Comparison of ENCODE assay signal across 8 cellular contexts in the genomic region with DNA sequence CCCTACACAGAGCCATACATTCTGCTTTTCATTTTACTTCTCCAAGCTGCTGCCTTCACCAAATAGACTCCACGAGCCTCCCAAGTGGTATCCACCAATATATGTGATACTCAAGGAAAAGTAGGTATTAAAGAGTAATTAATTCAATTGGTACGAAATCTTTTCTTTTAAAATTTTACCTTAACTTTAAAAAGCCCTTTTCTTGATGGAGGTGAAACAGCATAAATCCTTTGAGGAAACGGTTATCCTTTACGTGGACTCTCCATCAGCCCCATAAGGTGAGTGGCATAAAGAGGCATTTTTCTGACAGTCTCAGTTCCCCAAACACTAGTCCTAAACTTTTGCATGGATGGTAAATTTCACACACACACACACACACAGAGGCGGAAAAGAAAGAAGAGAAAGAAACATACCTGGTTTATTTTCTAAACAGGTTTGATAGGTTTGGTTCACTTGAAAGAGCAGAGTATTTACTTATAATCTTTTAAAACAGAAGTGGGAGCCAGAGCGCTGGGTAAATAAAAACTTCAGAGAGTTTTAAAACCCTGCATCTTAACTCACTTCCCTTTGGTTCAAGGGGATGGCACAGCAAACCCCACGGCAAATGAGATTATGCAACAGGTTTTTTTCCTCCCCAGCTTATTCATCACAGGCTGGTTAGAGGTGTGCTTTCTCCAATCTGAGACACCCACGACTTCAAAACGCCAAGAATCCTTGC. TPM values are rescaled to one million over a fixed set of nuclear protein-coding genes. Genes with fewer than 3 reads are reported as not detected.
DNase-seq lines count a peak whose midpoint lies in the region; ATAC-seq, FAIRE-seq and TF ChIP-seq lines count a peak whose summit lies in the region.

No MANE protein-coding gene starts in this region.

- peak overlapping the region; percentile 100 for H3K27ac ChIP-seq in breast epithelium
- H3K27ac ChIP-seq in keratinocyte (ENCODE audit: control insufficient read depth, insufficient read depth, low read length): peak overlapping the region; percentile 95

- H3K9me1 ChIP-seq in keratinocyte (ENCODE audit: control insufficient read depth, extremely low read depth, insufficient read depth, low read length): no peaks in the 10 kb centered on the region

- no peak for ATAC-seq in HG03521 (IDR thresholded peaks at IDR 0.05; ENCODE audit: unreplicated experiment)

- DNase-seq in NCI-H1417 (lab: John Stamatoyannopoulos, UW): peak; percentile 38 to 84 (median 75)
- DNase-seq in NCI-H1417 treated with DMSO at 0.1 percent for 48 hours (lab: John Stamatoyannopoulos, UW): no peak
- peak; percentile 40 for DNase-seq in MG63
- peak; percentile 54 for DNase-seq in T-helper 22 cell (ENCODE audit: low read depth)
- DNase-seq in breast epithelium (ENCODE audit: low spot score in 2 of 2): peak in 1 of 2 donors; percentile 72
- peak; percentile 38 for DNase-seq in keratinocyte (ENCODE audit: low read depth, low spot score)
- peak; percentile 56 for DNase-seq in stimulated activated CD4-positive, alpha-beta T cell treated with anti-CD3 and anti-CD28 coated beads, Interleukin-15, amount 100 ng/mL, for 24 hours

- H3K9ac ChIP-seq in keratinocyte (ENCODE audit: control insufficient read depth, extremely low read depth, insufficient read depth, low read length): peak overlapping the region; percentile 100

- no peaks in the 10 kb centered on the region for H3K27me3 ChIP-seq in MG63
- no peaks in the 10 kb centered on the region for H3K27me3 ChIP-seq in breast epithelium
- no peaks in the 10 kb centered on the region for H3K27me3 ChIP-seq in keratinocyte (ENCODE audit: control insufficient read depth, extremely low read depth, insufficient read depth, low read length)

- H3K36me3 ChIP-seq in MG63 (no peaks in the 10 kb centered on the region), breast epithelium (no peaks in the 10 kb centered on the region), keratinocyte (ENCODE audit: control insufficient read depth in 2 of 2, extremely low read depth in 1 of 2, insufficient read depth in 2 of 2, low read length in 2 of 2) (peaks cover 0 to 2% of the 10 kb centered on the region in 2 experiments)

- H4K20me1 ChIP-seq in keratinocyte (ENCODE audit: control insufficient read depth, extremely low read depth, insufficient read depth, low read length): no peaks in the 10 kb centered on the region

- TF ChIP-seq CTCF in breast epithelium (IDR thresholded peaks at IDR 0.05) (no peak), keratinocyte (optimal IDR thresholded peaks at IDR 0.05 in 1 of 3, IDR thresholded peaks at IDR 0.05 in 1 of 3, conservative IDR thresholded peaks at IDR 0.05 in 1 of 3; ENCODE audit: extremely low read depth in 1 of 3, insufficient read depth in 2 of 3, low read length in 3 of 3) (no peak)

- FAIRE-seq in keratinocyte (lab: Jason Lieb, UNC): peak; percentile 93

- H3K4me1 ChIP-seq in breast epithelium (peaks cover 0 to 5% of the 10 kb centered on the region in 2 donors), keratinocyte (ENCODE audit: control insufficient read depth, extremely low read depth, insufficient read depth, low read length) (peaks cover 19% of the 10 kb centered on the region)

- peak; percentile 83 for TF ChIP-seq POLR2A in breast epithelium (IDR thresholded peaks at IDR 0.05)

- dilution Hi-C loops in keratinocyte (cut with MboI; ENCODE audit: extremely low pct_ligation_motif_present, low sequenced_read_pairs): no loop called here

- peak overlapping the region; percentile 60 for H3K4me3 ChIP-seq in MG63
- H3K4me3 ChIP-seq in breast epithelium: peak overlapping the region; percentile 84 to 90 (median 87)
- peak overlapping the region; percentile 74 to 79 (median 78) for H3K4me3 ChIP-seq in keratinocyte (ENCODE audit: control insufficient read depth in 2 of 3, extremely low read depth in 1 of 3, insufficient read depth in 2 of 3, low read depth in 1 of 3, low read length in 3 of 3)

- H3K9me3 ChIP-seq in MG63 (no peaks in the 10 kb centered on the region), breast epithelium (no peaks in the 10 kb centered on the region), keratinocyte (ENCODE audit: control insufficient read depth, low read depth, low read length) (no peaks in the 10 kb centered on the region)

- intact Hi-C loops in breast epithelium (cut with DNase I; ENCODE audit: low total_unique reads): no loop called here

- H3K4me2 ChIP-seq in keratinocyte (ENCODE audit: control insufficient read depth, extremely low read depth, insufficient read depth, low read depth, low read length): peak overlapping the region; percentile 97

- H2AFZ ChIP-seq in keratinocyte (ENCODE audit: control insufficient read depth, low read length): peak overlapping the region; percentile 69

- peaks cover 29% of the 10 kb centered on the region for H3K79me2 ChIP-seq in keratinocyte (ENCODE audit: control insufficient read depth, insufficient read depth, low read length)

RNA-seq across cellular contexts. Expression of gene DUSP16, which starts 1.9 kb away (rescaled TPM):
- 8.3 and 11.5 TPM in 2 replicates for total RNA-seq in MG63 (2014; rRNA removed; shearing (Covaris generic); ENCODE audit: low replicate concordance)
- 10 to 100 TPM; 10.9 to 63.3 (median 61.0) TPM for total RNA-seq in breast epithelium
- 7.6 to 9.3 TPM (median 8.2 TPM) in 3 replicates for polyA plus RNA-seq in keratinocyte
- 7.3 TPM for polyA plus RNA-seq in keratinocyte (2011; ENCODE audit: low read depth)
- 6.3 and 9.5 TPM in 2 replicates for polyA plus RNA-seq in keratinocyte (2011; cell fraction: cytosol; rRNA removed)
- polyA plus RNA-seq in keratinocyte (2011; cell fraction: nucleus; rRNA removed): 8.6 and 10.2 TPM in 2 replicates
- 7.0 and 11.6 TPM in 2 replicates for polyA plus RNA-seq in keratinocyte (2012; ENCODE audit: low replicate concordance)
- polyA minus RNA-seq in keratinocyte: 11.5 to 15.7 TPM (median 12.1 TPM) in 3 replicates
- 5.6 TPM for polyA minus RNA-seq in keratinocyte (2011; cell fraction: cytosol; rRNA and poly(A)+ RNA removed)
- polyA minus RNA-seq in keratinocyte (2011; cell fraction: nucleus; rRNA and poly(A)+ RNA removed): 7.9 and 18.6 TPM in 2 replicates

RNA-seq across cellular contexts. Expression of gene CREBL2, which starts 50.9 kb away (rescaled TPM):
- total RNA-seq in MG63 (2014; rRNA removed; shearing (Covaris generic); ENCODE audit: low replicate concordance): 13.0 and 17.7 TPM in 2 replicates
- 10 to 100 TPM; 55.7 to 87.4 (median 84.2) TPM for total RNA-seq in breast epithelium
- 11.3 to 15.8 TPM (median 11.8 TPM) in 3 replicates for polyA plus RNA-seq in keratinocyte
- polyA plus RNA-seq in keratinocyte (2011; ENCODE audit: low read depth): 5.2 TPM
- 10.6 and 17.0 TPM in 2 replicates for polyA plus RNA-seq in keratinocyte (2011; cell fraction: cytosol; rRNA removed)
- polyA plus RNA-seq in keratinocyte (2011; cell fraction: nucleus; rRNA removed): 5.2 and 6.6 TPM in 2 replicates
- 7.6 and 14.4 TPM in 2 replicates for polyA plus RNA-seq in keratinocyte (2012; ENCODE audit: low replicate concordance)
- polyA minus RNA-seq in keratinocyte: 5.2 to 13.9 TPM (median 9.2 TPM) in 3 replicates
- 9.8 TPM for polyA minus RNA-seq in keratinocyte (2011; cell fraction: cytosol; rRNA and poly(A)+ RNA removed)
- 4.5 and 6.9 TPM in 2 replicates for polyA minus RNA-seq in keratinocyte (2011; cell fraction: nucleus; rRNA and poly(A)+ RNA removed)
